ENCODE assay signal across 18 cellular contexts in genomic region chr5:174990909-174991308, GRCh38.
"Had no signal": no experiment of that assay in that cellular context is flagged by ENCODE, and none has a peak within 500 bp of the region (broad histone marks: within the 10 kb centered on the region; RNA-seq: fewer than 3 reads in every experiment).

No MANE protein-coding gene starts in this region.

- H3K4me1 Mint-ChIP-seq: activated B cell treated with CpG ODN at 0.5 μM for 24 hours; activated CD4-positive, alpha-beta T cell treated with anti-CD3 and anti-CD28 coated beads, Interleukin-2, amount 10 ng/mL, durations not matched to agents 7 days and 5 days; activated naive CD8-positive, alpha-beta T cell treated with anti-CD3 and anti-CD28 coated beads for 36 hours; endodermal cell; naive thymus-derived CD8-positive, alpha-beta T cell had no signal

- ATAC-seq: activated T-cell treated with anti-CD3 and anti-CD28 coated beads, Interleukin-2, amount 50 U/mL, for 72 hours; gastroesophageal sphincter; naive thymus-derived CD8-positive, alpha-beta T cell had no signal

- DNase-seq: activated B cell treated with CpG ODN at 0.5 μM for 24 hours; activated CD4-positive, alpha-beta T cell treated with anti-CD3 and anti-CD28 coated beads, Interleukin-2, amount 10 ng/mL, durations not matched to agents 7 days and 5 days; activated CD8-positive, alpha-beta memory T cell treated with anti-CD3 and anti-CD28 coated beads, Interleukin-2, amount 50 U/mL, for 48 hours; activated gamma-delta T cell treated with Interleukin-2 at 50 U/mL for 16 hours; activated naive CD8-positive, alpha-beta T cell treated with anti-CD3 and anti-CD28 coated beads for 36 hours; activated T-cell treated with anti-CD3 and anti-CD28 coated beads, Interleukin-2, amount 50 U/mL, for 72 hours; amygdala; endodermal cell; mesenchymal stem cell; naive thymus-derived CD8-positive, alpha-beta T cell; retina; small intestine; stimulated activated CD4-positive, alpha-beta T cell treated with anti-CD3 and anti-CD28 coated beads, Interleukin-4, amount 100 ng/mL, for 4 hours; stimulated activated CD8-positive, alpha-beta memory T cell treated with anti-CD3 and anti-CD28 coated beads, Interleukin-4, amount 100 ng/mL, for 48 hours; stimulated activated naive CD4-positive, alpha-beta T cell treated with Interleukin-2 at 50 U/mL for 16 hours; upper lobe of left lung had no signal

- H3K27ac ChIP-seq: gastroesophageal sphincter, hepatocyte had no signal

- H3K4me3 Mint-ChIP-seq: activated B cell treated with CpG ODN at 0.5 μM for 24 hours; activated CD4-positive, alpha-beta T cell treated with anti-CD3 and anti-CD28 coated beads, Interleukin-2, amount 10 ng/mL, durations not matched to agents 7 days and 5 days; activated naive CD8-positive, alpha-beta T cell treated with anti-CD3 and anti-CD28 coated beads for 36 hours; activated T-cell treated with anti-CD3 and anti-CD28 coated beads, Interleukin-2, amount 50 U/mL, for 72 hours; endodermal cell; naive thymus-derived CD8-positive, alpha-beta T cell had no signal

- H3K4me2 ChIP-seq: hepatocyte had no signal

- H3K9me3 ChIP-seq: gastroesophageal sphincter, upper lobe of left lung had no signal

- H3K27me3 ChIP-seq: upper lobe of left lung had no signal

- H3K4me3 ChIP-seq: gastroesophageal sphincter, hepatocyte, upper lobe of left lung had no signal

- H3K36me3 Mint-ChIP-seq: activated naive CD8-positive, alpha-beta T cell treated with anti-CD3 and anti-CD28 coated beads for 36 hours; naive thymus-derived CD8-positive, alpha-beta T cell had no signal

- H3K4me1 ChIP-seq: gastroesophageal sphincter, upper lobe of left lung had no signal

- H3K36me3 ChIP-seq: gastroesophageal sphincter, upper lobe of left lung had no signal

- H3K27me3 Mint-ChIP-seq: activated B cell treated with CpG ODN at 0.5 μM for 24 hours; activated CD4-positive, alpha-beta T cell treated with anti-CD3 and anti-CD28 coated beads, Interleukin-2, amount 10 ng/mL, durations not matched to agents 7 days and 5 days had no signal

- H2AFZ ChIP-seq: hepatocyte had no signal

- H3K79me2 ChIP-seq: hepatocyte had no signal

- H3K27ac Mint-ChIP-seq: activated B cell treated with CpG ODN at 0.5 μM for 24 hours; activated CD4-positive, alpha-beta T cell treated with anti-CD3 and anti-CD28 coated beads, Interleukin-2, amount 10 ng/mL, durations not matched to agents 7 days and 5 days; activated naive CD8-positive, alpha-beta T cell treated with anti-CD3 and anti-CD28 coated beads for 36 hours; activated T-cell treated with anti-CD3 and anti-CD28 coated beads, Interleukin-2, amount 50 U/mL, for 72 hours; endodermal cell; naive thymus-derived CD8-positive, alpha-beta T cell had no signal

- H3K9me3 Mint-ChIP-seq: activated B cell treated with CpG ODN at 0.5 μM for 24 hours; activated CD4-positive, alpha-beta T cell treated with anti-CD3 and anti-CD28 coated beads, Interleukin-2, amount 10 ng/mL, durations not matched to agents 7 days and 5 days; activated naive CD8-positive, alpha-beta T cell treated with anti-CD3 and anti-CD28 coated beads for 36 hours; endodermal cell; naive thymus-derived CD8-positive, alpha-beta T cell had no signal
